Comparison of ENCODE assay signal across 8 cellular contexts in the genomic region with DNA sequence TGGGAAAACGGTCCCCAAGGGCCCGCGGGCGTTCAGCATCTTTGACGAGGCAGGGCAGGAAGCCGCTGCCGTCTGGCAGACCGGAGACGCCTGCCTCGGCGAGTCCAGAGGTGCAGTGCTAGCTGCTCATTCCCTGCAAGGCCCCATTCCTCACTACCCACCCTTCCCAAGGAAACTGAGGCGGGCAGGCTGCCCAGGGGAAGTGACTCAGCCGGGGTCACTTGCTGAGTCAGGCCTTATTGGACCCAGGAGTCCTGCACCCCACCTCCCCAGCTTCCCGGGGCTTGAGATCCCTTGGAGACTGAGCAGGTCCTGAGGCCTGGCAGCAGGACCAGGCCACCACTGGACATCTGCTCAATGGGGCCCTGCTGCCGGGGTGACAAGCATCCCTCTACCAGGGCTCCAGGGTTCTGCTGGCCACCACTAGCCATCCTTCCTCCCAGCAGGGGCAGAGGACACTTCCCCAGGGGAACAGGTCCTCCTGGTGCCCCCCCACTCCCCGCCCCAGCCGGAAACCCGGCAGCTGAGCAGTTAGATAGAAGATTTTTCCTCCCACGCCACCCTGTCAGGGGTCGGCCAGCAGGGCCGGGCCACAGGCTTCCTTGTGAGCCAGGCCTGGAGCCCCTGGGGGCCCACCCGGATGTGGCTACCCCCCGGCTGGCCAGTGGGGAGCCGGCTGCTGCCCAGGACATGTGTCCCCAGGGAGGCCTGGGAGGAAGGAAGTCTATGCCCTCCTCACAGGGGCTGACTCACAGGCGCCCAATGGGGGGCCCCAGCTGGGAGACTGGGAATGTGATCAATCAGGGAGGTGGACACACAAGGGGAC. TPM values are rescaled to one million over a fixed set of nuclear protein-coding genes. Genes with fewer than 3 reads are reported as not detected.
DNase-seq lines count a peak whose midpoint lies in the region; ATAC-seq and TF ChIP-seq lines count a peak whose summit lies in the region.

No MANE protein-coding gene starts in this region.

- H3K27ac ChIP-seq in HCT116 (ENCODE audit: low read depth, low read length) (peak overlapping the region; percentile 30; the same call in 1 of the 2 replicates), sigmoid colon (peak overlapping the region; percentile 68 to 84 (median 74))

- no peaks in the 10 kb centered on the region for H3K9me2 ChIP-seq in HCT116 (ENCODE audit: insufficient read depth)

- H3K27me3 Mint-ChIP-seq in activated CD4-positive, alpha-beta T cell treated with anti-CD3 and anti-CD28 coated beads, Interleukin-2, amount 10 ng/mL, durations not matched to agents 24 days and 14 days = no peaks in the 10 kb centered on the region

- no peak for ATAC-seq in HCT116

- H3K4me3 ChIP-seq in HCT116 (replicated peaks in 1 of 2; ENCODE audit: low read depth in 1 of 2, low read length in 2 of 2) (peak overlapping the region in 1 of 2 experiments; percentile 18; a peak in 1 of 4 replicates), fibroblast of the aortic adventitia (ENCODE audit: low read depth, low read length) (peak overlapping the region; percentile 17), sigmoid colon (peak overlapping the region in 1 of 4 donors; percentile 11)

- DNase-seq in 8988T = peak; percentile 60
- no peak for DNase-seq in HCT116 (ENCODE audit: low read depth, low spot score)
- peak; percentile 79 for DNase-seq in activated CD4-positive, alpha-beta T cell treated with anti-CD3 and anti-CD28 coated beads, Interleukin-2, amount 10 ng/mL, durations not matched to agents 24 days and 14 days
- peak; percentile 61 for DNase-seq in fibroblast of the aortic adventitia (ENCODE audit: low read depth)
- peak; percentile 81 for DNase-seq in sigmoid colon
- DNase-seq in putamen (ENCODE audit: low spot score) = no peak
- no peak for DNase-seq in DMS153 (lab: John Stamatoyannopoulos, UW)
- DNase-seq in NCI-H82 treated with DMSO at 0.1 percent for 48 hours (lab: John Stamatoyannopoulos, UW; ENCODE audit: unreplicated experiment) = no peak

- peak overlapping the region; percentile 38 for H3K9ac ChIP-seq in HCT116 (ENCODE audit: low read length)

- H3K27ac Mint-ChIP-seq in activated CD4-positive, alpha-beta T cell treated with anti-CD3 and anti-CD28 coated beads, Interleukin-2, amount 10 ng/mL, durations not matched to agents 24 days and 14 days = peak overlapping the region; percentile 77

- 41 to 70% methylated on average over 25 of the region's 25 CpGs for WGBS in sigmoid colon, 2 donors

- H3K79me2 ChIP-seq in HCT116 (ENCODE audit: insufficient read depth, low read length) = peaks cover 42% of the 10 kb centered on the region

- peak overlapping the region; percentile 67 for H3K4me2 ChIP-seq in HCT116 (ENCODE audit: low read length)

- no peak for TF ChIP-seq EP300 in sigmoid colon (IDR thresholded peaks at IDR 0.05)

- CTCF ChIA-PET in HCT116 (lab: Charles Lee) = no interaction called here

- no peaks in the 10 kb centered on the region for H3K27me3 ChIP-seq in HCT116 (ENCODE audit: insufficient read depth, low read length)
- no peaks in the 10 kb centered on the region for H3K27me3 ChIP-seq in sigmoid colon

- intact Hi-C loops in HCT116 (cut with micrococcal nuclease) = no loop called here
- intact Hi-C loops in activated CD4-positive, alpha-beta T cell treated with anti-CD3 and anti-CD28 coated beads, Interleukin-2, amount 10 ng/mL, durations not matched to agents 24 days and 14 days (cut with micrococcal nuclease) = loop anchor here (5.0 to 10.0 kb wide), 2 partner anchors 138 to 1005 kb away; a partner anchor contains a TSS
- intact Hi-C loops in sigmoid colon (cut with DNase I) = loop anchor here (10.0 kb wide), 1 partner anchor 265 kb away; no protein-coding TSS in a partner anchor

- TF ChIP-seq POLR2A in HCT116 (IDR thresholded peaks at IDR 0.05; ENCODE audit: borderline replicate concordance, extremely low read depth, insufficient read depth, insufficient read length) = no peak
- no peak for TF ChIP-seq POLR2A in sigmoid colon (IDR thresholded peaks at IDR 0.05)

- no peak for TF ChIP-seq CTCF in HCT116 (IDR thresholded peaks at IDR 0.05 in 2 of 3, conservative IDR thresholded peaks at IDR 0.05 in 1 of 3; ENCODE audit: borderline replicate concordance in 1 of 3, insufficient read depth in 1 of 3, low read depth in 2 of 3, low read length in 2 of 3)
- TF ChIP-seq CTCF in fibroblast of the aortic adventitia (IDR thresholded peaks at IDR 0.05; ENCODE audit: insufficient read depth, low read length) = no peak
- TF ChIP-seq CTCF in sigmoid colon (IDR thresholded peaks at IDR 0.05) = no peak

- peaks cover 59% of the 10 kb centered on the region for H3K4me1 Mint-ChIP-seq in activated CD4-positive, alpha-beta T cell treated with anti-CD3 and anti-CD28 coated beads, Interleukin-2, amount 10 ng/mL, durations not matched to agents 24 days and 14 days

- no peak overlapping the region for H2AFZ ChIP-seq in HCT116 (ENCODE audit: low read depth, low read length, poor library complexity, severe bottlenecking)

- H3K4me1 ChIP-seq in HCT116 (ENCODE audit: control insufficient read depth in 1 of 2, insufficient read depth in 2 of 2, low read length in 2 of 2) (peaks cover 35 to 80% of the 10 kb centered on the region in 2 experiments), sigmoid colon (peaks cover 0 to 88% (median 59%) of the 10 kb centered on the region in 4 donors)

- H4K20me1 ChIP-seq in HCT116 (ENCODE audit: insufficient read depth) = no peaks in the 10 kb centered on the region

- RAD21 ChIA-PET in HCT116 (lab: Charles Lee; ENCODE audit: low non-redundant PET in 1 of 2, low total read pairs in 2 of 2, uncharacterized antibody in 2 of 2, unreplicated experiment in 2 of 2) = interaction anchor here in 1 of 2 experiments (0.5 kb wide), 1 partner anchor 11 kb away, joined by 3 read pairs; no protein-coding TSS in a partner anchor

- no peak for TF ChIP-seq RAD21 in HCT116 (IDR thresholded peaks at IDR 0.05; ENCODE audit: low read depth)

- peaks cover 31% of the 10 kb centered on the region for H3K36me3 Mint-ChIP-seq in activated CD4-positive, alpha-beta T cell treated with anti-CD3 and anti-CD28 coated beads, Interleukin-2, amount 10 ng/mL, durations not matched to agents 24 days and 14 days (ENCODE audit: low read depth)

- H3K9me3 ChIP-seq in HCT116 (ENCODE audit: control insufficient read depth in 1 of 2, insufficient read depth in 1 of 2, low read depth in 1 of 2, low read length in 2 of 2) (no peaks in the 10 kb centered on the region), sigmoid colon (no peaks in the 10 kb centered on the region)

- no peaks in the 10 kb centered on the region for H3K9me3 Mint-ChIP-seq in activated CD4-positive, alpha-beta T cell treated with anti-CD3 and anti-CD28 coated beads, Interleukin-2, amount 10 ng/mL, durations not matched to agents 24 days and 14 days

- H3K36me3 ChIP-seq in HCT116 (ENCODE audit: control insufficient read depth in 1 of 2, insufficient read depth in 2 of 2, low read length in 2 of 2) = no peaks in the 10 kb centered on the region
- H3K36me3 ChIP-seq in sigmoid colon = no peaks in the 10 kb centered on the region

- H3K4me3 Mint-ChIP-seq in activated CD4-positive, alpha-beta T cell treated with anti-CD3 and anti-CD28 coated beads, Interleukin-2, amount 10 ng/mL, durations not matched to agents 24 days and 14 days = peak overlapping the region; percentile 99

- POLR2A ChIA-PET in HCT116 (lab: Charles Lee) = interaction anchor here (1.3 kb wide), 1 partner anchor 28 kb away, joined by 4 read pairs; no protein-coding TSS in a partner anchor

- no TSS peak for BruUV-seq in HCT116 (replicated peaks; lab: Mats Ljungman, UMichigan)

TF ChIP-seq in HCT116, 20 proteins besides CTCF, POLR2A, EP300 and RAD21 (continues in another document):
- TF ChIP-seq EZH2 (IDR thresholded peaks at IDR 0.05) (no peak), SRF (IDR thresholded peaks at IDR 0.05; ENCODE audit: low read depth) (no peak), ELF1 (IDR thresholded peaks at IDR 0.05; ENCODE audit: borderline replicate concordance, low read depth) (no peak), SIN3A (IDR thresholded peaks at IDR 0.05; ENCODE audit: low read depth) (no peak), CEBPB (IDR thresholded peaks at IDR 0.05; ENCODE audit: low read depth) (no peak), EZH2phosphoT487 (IDR thresholded peaks at IDR 0.05; ENCODE audit: borderline replicate concordance) (no peak), POLR2AphosphoS5 (IDR thresholded peaks at IDR 0.05; ENCODE audit: low read depth, low read length) (no peak), ZNF274 (IDR thresholded peaks at IDR 0.05; ENCODE audit: low read depth, low read length) (no peak)
- TF ChIP-seq, protein P1, sequence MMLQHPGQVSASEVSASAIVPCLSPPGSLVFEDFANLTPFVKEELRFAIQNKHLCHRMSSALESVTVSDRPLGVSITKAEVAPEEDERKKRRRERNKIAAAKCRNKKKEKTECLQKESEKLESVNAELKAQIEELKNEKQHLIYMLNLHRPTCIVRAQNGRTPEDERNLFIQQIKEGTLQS (IDR thresholded peaks at IDR 0.05) = no peak

RNA-seq across cellular contexts. Expression of a gene that starts 3.9 kb away (rescaled TPM):
- 17.3 TPM for total RNA-seq in HCT116 (2021; ENCODE audit: unreplicated experiment)
- 8.7 and 10.1 TPM in 2 replicates for polyA plus RNA-seq in HCT116 (2012)
- total RNA-seq in activated CD4-positive, alpha-beta T cell treated with anti-CD3 and anti-CD28 coated beads, Interleukin-2, amount 10 ng/mL, durations not matched to agents 24 days and 14 days = 43.4 and 44.1 TPM in 2 replicates
- 20.2 and 27.8 TPM in 2 replicates for total RNA-seq in fibroblast of the aortic adventitia (ENCODE audit: low replicate concordance)
- total RNA-seq in sigmoid colon = 10 to 100 TPM; 13.2 to 32.5 (median 14.9) TPM
- polyA plus RNA-seq in sigmoid colon = 10 to 100 TPM; 10.4 to 14.1 (median 12.0) TPM

RNA-seq across cellular contexts. Expression of a gene that starts 40.7 kb away (rescaled TPM):
- total RNA-seq in HCT116 (2021; ENCODE audit: unreplicated experiment) (10.6 TPM), fibroblast of the aortic adventitia (ENCODE audit: low replicate concordance) (7.3 and 16.2 TPM in 2 replicates), sigmoid colon (1 to 10 TPM; 3.6 to 6.1 (median 5.2) TPM)
- polyA plus RNA-seq in HCT116 (2012) = 5.1 and 5.7 TPM in 2 replicates
- 2.3 and 3.0 TPM in 2 replicates for total RNA-seq in activated CD4-positive, alpha-beta T cell treated with anti-CD3 and anti-CD28 coated beads, Interleukin-2, amount 10 ng/mL, durations not matched to agents 24 days and 14 days
- 10 to 100 TPM; 16.8 to 21.6 (median 21.5) TPM for polyA plus RNA-seq in sigmoid colon

Comparison
In these comparisons a context has a peak if more than half of its experiments do, and no peak if none do; other contexts are left out.
1. DNase-seq: peak in 8988T (single experiment), activated CD4-positive, alpha-beta T cell treated with anti-CD3 and anti-CD28 coated beads, Interleukin-2, amount 10 ng/mL, durations not matched to agents 24 days and 14 days (single experiment), fibroblast of the aortic adventitia (single experiment) and sigmoid colon (single experiment); none in HCT116 (single experiment), putamen (single experiment), DMS153 (single experiment) and NCI-H82 treated with DMSO at 0.1 percent for 48 hours (single experiment).